ENCODE assay signal across 9 cellular contexts in genomic region chr2:121888189-121888557, GRCh38.
DNase-seq lines count a peak whose midpoint lies in the region; ATAC-seq, FAIRE-seq and TF ChIP-seq lines count a peak whose summit lies in the region.
"Had no signal": no experiment of that assay in that cellular context is flagged by ENCODE, and none has a peak within 500 bp of the region (broad histone marks: within the 10 kb centered on the region; RNA-seq: fewer than 3 reads in every experiment).

No MANE protein-coding gene starts in this region.

- no peaks in the 10 kb centered on the region for H3K27me3 ChIP-seq in naive thymus-derived CD4-positive, alpha-beta T cell (ENCODE audit: control insufficient read depth in 2 of 2, insufficient read depth in 2 of 2, low read length in 2 of 2)

- intact Hi-C loops in kidney (cut with DNase I) (no loop called here), Right ventricle myocardium superior (cut with DNase I) (no loop called here)
- intact Hi-C loops in naive thymus-derived CD4-positive, alpha-beta T cell (cut with micrococcal nuclease): no loop called here

- FAIRE-seq in kidney (lab: Jason Lieb, UNC): no peak

- no peak overlapping the region for H3K9ac ChIP-seq in kidney (ENCODE audit: low read length in 2 of 2)

- H3K36me3 Mint-ChIP-seq in naive thymus-derived CD4-positive, alpha-beta T cell: no peaks in the 10 kb centered on the region

- in situ Hi-C loops in GM13976 (cut with MboI; ENCODE audit: low sequenced_read_pairs, unreplicated experiment): no loop called here

- no peak overlapping the region for H3K27ac Mint-ChIP-seq in naive thymus-derived CD4-positive, alpha-beta T cell

- peak; percentile 53 for DNase-seq in GM13976 (ENCODE audit: low spot score)
- no peak for DNase-seq in fibroblast of the aortic adventitia (ENCODE audit: low read depth)
- DNase-seq in kidney: no peak
- DNase-seq in hepatic stellate cell (ENCODE audit: low spot score): no peak
- no peak for DNase-seq in naive thymus-derived CD4-positive, alpha-beta T cell
- DNase-seq in Right ventricle myocardium superior: no peak

- H3K4me1 Mint-ChIP-seq in naive thymus-derived CD4-positive, alpha-beta T cell: no peaks in the 10 kb centered on the region

- no peak overlapping the region for H3K4me3 Mint-ChIP-seq in naive thymus-derived CD4-positive, alpha-beta T cell

- POLR2A ChIA-PET in naive thymus-derived CD4-positive, alpha-beta T cell (lab: Charles Lee): no interaction called here

- no peaks in the 10 kb centered on the region for H3K9me3 ChIP-seq in kidney (ENCODE audit: control insufficient read depth in 1 of 2, low read length in 2 of 2)
- H3K9me3 ChIP-seq in naive thymus-derived CD4-positive, alpha-beta T cell (ENCODE audit: control insufficient read depth in 2 of 3, low read length in 3 of 3): no peaks in the 10 kb centered on the region
- H3K9me3 ChIP-seq: SJSA1 had no signal

- TF ChIP-seq CTCF in GM13976 (IDR thresholded peaks at IDR 0.05; ENCODE audit: borderline replicate concordance, control extremely low read depth, extremely low read depth, insufficient read depth, missing control alignments): no peak
- TF ChIP-seq CTCF in LNCAP (IDR thresholded peaks at IDR 0.05): peak; percentile 20; the same call in 1 of the 2 replicates
- TF ChIP-seq CTCF in fibroblast of the aortic adventitia (IDR thresholded peaks at IDR 0.05; ENCODE audit: insufficient read depth, low read length): peak; percentile 36
- TF ChIP-seq CTCF in kidney (IDR thresholded peaks at IDR 0.05; ENCODE audit: borderline replicate concordance, extremely low read depth, insufficient read depth): no peak

- H3K27ac ChIP-seq in kidney (ENCODE audit: low read depth in 2 of 2, low read length in 2 of 2): no peak overlapping the region
- no peak overlapping the region for H3K27ac ChIP-seq in naive thymus-derived CD4-positive, alpha-beta T cell (ENCODE audit: low read depth, low read length)
- H3K27ac ChIP-seq: SJSA1 had no signal

- no peaks in the 10 kb centered on the region for H3K4me1 ChIP-seq in kidney (ENCODE audit: control insufficient read depth in 1 of 2, insufficient read depth in 1 of 2, low read depth in 1 of 2, low read length in 2 of 2)
- no peaks in the 10 kb centered on the region for H3K4me1 ChIP-seq in naive thymus-derived CD4-positive, alpha-beta T cell (ENCODE audit: control insufficient read depth in 2 of 2, insufficient read depth in 2 of 2, low read length in 2 of 2)
- H3K4me1 ChIP-seq: SJSA1 had no signal

- no peak overlapping the region for H3K4me3 ChIP-seq in fibroblast of the aortic adventitia (ENCODE audit: low read depth, low read length)
- H3K4me3 ChIP-seq in kidney (ENCODE audit: low read length in 2 of 2): no peak overlapping the region
- no peak overlapping the region for H3K4me3 ChIP-seq in naive thymus-derived CD4-positive, alpha-beta T cell (ENCODE audit: low read length)
- H3K4me3 ChIP-seq: SJSA1 had no signal

- H3K27me3 Mint-ChIP-seq in naive thymus-derived CD4-positive, alpha-beta T cell: peaks cover 0 to 17% (median 7%) of the 10 kb centered on the region in 5 donors

- H3K36me3 ChIP-seq in kidney (ENCODE audit: control insufficient read depth in 1 of 2, insufficient read depth in 2 of 2, low read length in 2 of 2): no peaks in the 10 kb centered on the region
- H3K36me3 ChIP-seq in naive thymus-derived CD4-positive, alpha-beta T cell (ENCODE audit: control insufficient read depth in 2 of 3, insufficient read depth in 3 of 3, low read length in 3 of 3): no peaks in the 10 kb centered on the region
- H3K36me3 ChIP-seq: SJSA1 had no signal

- ATAC-seq in GM21528 (IDR thresholded peaks at IDR 0.05; ENCODE audit: low FRiP score, unreplicated experiment) (peak; percentile 76), Right ventricle myocardium superior (ENCODE audit: poor library complexity) (no peak)
- ATAC-seq in naive thymus-derived CD4-positive, alpha-beta T cell: no peak

- CTCF ChIA-PET in naive thymus-derived CD4-positive, alpha-beta T cell (lab: Charles Lee): no interaction called here

- H3K9me3 Mint-ChIP-seq in naive thymus-derived CD4-positive, alpha-beta T cell: peaks cover 0 to 2% (median 0%) of the 10 kb centered on the region in 11 donors

Comparison
In these comparisons a context has a peak if more than half of its experiments do, and no peak if none do; other contexts are left out.
1. CTCF ChIP-seq: peak in LNCAP (single experiment) and fibroblast of the aortic adventitia (single experiment); none in GM13976 (single experiment) and kidney (single experiment).